ENCODE assay signal across 16 cellular contexts in the genomic region with DNA sequence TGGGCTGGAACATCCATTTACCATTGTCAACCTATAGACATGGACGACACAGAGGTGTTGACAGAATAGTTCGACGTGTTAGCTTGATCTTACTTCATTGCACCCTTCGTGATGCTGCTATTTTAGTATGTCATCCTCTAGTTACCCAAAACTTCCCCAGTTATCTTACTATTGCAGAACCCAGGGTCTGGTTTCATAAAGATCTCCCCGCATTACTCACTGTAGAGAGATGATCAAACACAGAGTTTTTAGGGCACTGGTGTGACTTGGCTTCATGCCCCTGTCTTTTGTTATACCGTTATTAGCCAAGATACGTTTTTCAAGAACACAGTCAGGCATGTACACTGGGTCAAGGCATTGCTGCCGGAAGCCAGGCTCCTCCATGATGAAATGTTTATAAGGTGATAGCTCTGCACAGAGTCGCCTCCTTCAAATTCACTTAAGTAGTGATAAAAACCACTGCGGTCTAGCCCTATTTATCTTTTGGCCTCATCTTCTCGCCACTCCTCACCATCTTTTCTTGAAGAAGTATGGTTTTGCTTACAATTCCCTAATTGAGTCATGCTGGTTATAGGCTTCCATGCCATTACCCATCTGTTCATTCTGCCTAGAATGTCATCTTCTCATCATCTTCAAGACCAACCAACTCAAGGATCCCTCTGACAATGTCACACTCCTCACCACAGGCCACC.
"Had no signal": no experiment of that assay in that cellular context is flagged by ENCODE, and none has a peak within 500 bp of the region (broad histone marks: within the 10 kb centered on the region; RNA-seq: fewer than 3 reads in every experiment).

No MANE protein-coding gene starts in this region.

- H3K4me1 Mint-ChIP-seq: nephron progenitor cell had no signal

- DNase-seq: activated effector memory CD4-positive, alpha-beta T cell treated with anti-CD3 and anti-CD28 coated beads, Interleukin-2, amount 50 U/mL, for 16 hours; cerebellar nuclear complex; heart right ventricle; islet precursor cell; left cardiac atrium; midbrain; nephron progenitor cell; pancreas; psoas muscle; spleen; stimulated activated CD4-positive, alpha-beta T cell treated with anti-CD3 and anti-CD28 coated beads, Interleukin-4, amount 100 ng/mL, for 1 hour; tibial artery; WERI-Rb-1 had no signal

- H3K27ac Mint-ChIP-seq: activated naive CD4-positive, alpha-beta T cell treated with anti-CD3 and anti-CD28 coated beads, Interleukin-2, amount 50 U/mL, for 24 hours; nephron progenitor cell; stimulated activated naive CD8-positive, alpha-beta T cell treated with anti-CD3 and anti-CD28 coated beads, Interleukin-15, Interleukin-2, amounts not matched to agents 100 ng/mL and 50 ng/mL, for 24 hours had no signal

- H3K4me3 Mint-ChIP-seq: activated naive CD4-positive, alpha-beta T cell treated with anti-CD3 and anti-CD28 coated beads, Interleukin-2, amount 50 U/mL, for 24 hours; nephron progenitor cell; stimulated activated naive CD8-positive, alpha-beta T cell treated with anti-CD3 and anti-CD28 coated beads, Interleukin-15, Interleukin-2, amounts not matched to agents 100 ng/mL and 50 ng/mL, for 24 hours had no signal

- H3K27me3 Mint-ChIP-seq: activated naive CD4-positive, alpha-beta T cell treated with anti-CD3 and anti-CD28 coated beads, Interleukin-2, amount 50 U/mL, for 24 hours; stimulated activated naive CD8-positive, alpha-beta T cell treated with anti-CD3 and anti-CD28 coated beads, Interleukin-15, Interleukin-2, amounts not matched to agents 100 ng/mL and 50 ng/mL, for 24 hours had no signal

- ATAC-seq: heart right ventricle, left cardiac atrium, pancreas, psoas muscle, SK-N-SH treated with all-trans-retinoic acid at 6 μM for 48 hours had no signal

- H3K9me3 Mint-ChIP-seq: activated naive CD4-positive, alpha-beta T cell treated with anti-CD3 and anti-CD28 coated beads, Interleukin-2, amount 50 U/mL, for 24 hours; nephron progenitor cell; stimulated activated naive CD8-positive, alpha-beta T cell treated with anti-CD3 and anti-CD28 coated beads, Interleukin-15, Interleukin-2, amounts not matched to agents 100 ng/mL and 50 ng/mL, for 24 hours had no signal
